29 cellular contexts compared by ENCODE assay signal in genomic region chr10:63596924-63597323, GRCh38.
"Had no signal": no experiment of that assay in that cellular context is flagged by ENCODE, and none has a peak within 500 bp of the region (broad histone marks: within the 10 kb centered on the region; RNA-seq: fewer than 3 reads in every experiment).

No MANE protein-coding gene starts in this region.

- H3K9me3 Mint-ChIP-seq: activated CD4-positive, alpha-beta T cell treated with anti-CD3 and anti-CD28 coated beads, Interleukin-2, amount 10 ng/mL, durations not matched to agents 24 days and 14 days; activated CD8-positive, alpha-beta T cell treated with anti-CD3 and anti-CD28 coated beads for 36 hours; activated naive CD4-positive, alpha-beta T cell treated with anti-CD3 and anti-CD28 coated beads for 36 hours; activated naive CD4-positive, alpha-beta T cell treated with anti-CD3 and anti-CD28 coated beads, Interleukin-2, amount 50 U/mL, for 72 hours; activated T-helper 1 cell treated with anti-CD3 and anti-CD28 coated beads, Interleukin-12 subunit alpha, Interleukin-12 subunit beta, Interleukin-2, Interleukin-4 antibody, amounts not matched to agents 30 ng/mL and 10 ng/mL and 1 ng/mL, durations not matched to agents 14 hours and 24 hours and 36 hours; brain had no signal

- H3K4me3 Mint-ChIP-seq: activated CD4-positive, alpha-beta T cell treated with anti-CD3 and anti-CD28 coated beads, Interleukin-2, amount 10 ng/mL, durations not matched to agents 24 days and 14 days; activated CD8-positive, alpha-beta T cell treated with anti-CD3 and anti-CD28 coated beads for 36 hours; activated naive CD4-positive, alpha-beta T cell treated with anti-CD3 and anti-CD28 coated beads for 36 hours; activated T-helper 1 cell treated with anti-CD3 and anti-CD28 coated beads, Interleukin-12 subunit alpha, Interleukin-12 subunit beta, Interleukin-2, Interleukin-4 antibody, amounts not matched to agents 30 ng/mL and 10 ng/mL and 1 ng/mL, durations not matched to agents 14 hours and 24 hours and 36 hours; brain had no signal

- H3K27ac Mint-ChIP-seq: activated CD4-positive, alpha-beta T cell treated with anti-CD3 and anti-CD28 coated beads, Interleukin-2, amount 10 ng/mL, durations not matched to agents 24 days and 14 days; activated CD8-positive, alpha-beta T cell treated with anti-CD3 and anti-CD28 coated beads for 36 hours; activated naive CD4-positive, alpha-beta T cell treated with anti-CD3 and anti-CD28 coated beads for 36 hours; activated naive CD4-positive, alpha-beta T cell treated with anti-CD3 and anti-CD28 coated beads, Interleukin-2, amount 50 U/mL, for 72 hours; activated T-helper 1 cell treated with anti-CD3 and anti-CD28 coated beads, Interleukin-12 subunit alpha, Interleukin-12 subunit beta, Interleukin-2, Interleukin-4 antibody, amounts not matched to agents 30 ng/mL and 10 ng/mL and 1 ng/mL, durations not matched to agents 14 hours and 24 hours and 36 hours; brain had no signal

- DNase-seq: activated CD4-positive, alpha-beta T cell treated with anti-CD3 and anti-CD28 coated beads, Interleukin-2, amount 10 ng/mL, durations not matched to agents 24 days and 14 days; activated CD4-positive, alpha-beta T cell treated with anti-CD3 and anti-CD28 coated beads, Interleukin-2, amount 50 U/mL, for 4 hours; activated CD8-positive, alpha-beta T cell treated with anti-CD3 and anti-CD28 coated beads for 36 hours; activated gamma-delta T cell treated with Interleukin-2 at 50 U/mL for 16 hours; activated naive CD4-positive, alpha-beta T cell treated with anti-CD3 and anti-CD28 coated beads for 36 hours; activated T-cell treated with anti-CD3 and anti-CD28 coated beads, Interleukin-2, amount 50 U/mL, for 1 hour; adrenal gland; central memory CD4-positive, alpha-beta T cell; NCI-H1105 treated with DMSO at 0.1 percent for 48 hours; NCI-H1436; NCI-H1694; NCI-H2029; NCI-H2107; NCI-H2171; NCI-H510A; NCI-H526; NCI-H748 treated with DMSO at 0.1 percent for 48 hours; NK-92 treated with Interleukin-12 subunit alpha and Interleukin-12 subunit beta, amount 100 ng/mL, for 24 hours; PC-3; Peyer's patch; RPMI8226; SW 1271; T-helper 1 cell; T-helper 2 cell; T-helper 9 cell; WERI-Rb-1 had no signal

- ATAC-seq: activated CD8-positive, alpha-beta T cell treated with anti-CD3 and anti-CD28 coated beads for 36 hours; activated naive CD4-positive, alpha-beta T cell treated with anti-CD3 and anti-CD28 coated beads, Interleukin-2, amount 50 U/mL, for 72 hours; PC-3 had no signal

- H3K27me3 Mint-ChIP-seq: activated CD4-positive, alpha-beta T cell treated with anti-CD3 and anti-CD28 coated beads, Interleukin-2, amount 10 ng/mL, durations not matched to agents 24 days and 14 days; activated CD8-positive, alpha-beta T cell treated with anti-CD3 and anti-CD28 coated beads for 36 hours; brain had no signal
